In the genomic region with DNA sequence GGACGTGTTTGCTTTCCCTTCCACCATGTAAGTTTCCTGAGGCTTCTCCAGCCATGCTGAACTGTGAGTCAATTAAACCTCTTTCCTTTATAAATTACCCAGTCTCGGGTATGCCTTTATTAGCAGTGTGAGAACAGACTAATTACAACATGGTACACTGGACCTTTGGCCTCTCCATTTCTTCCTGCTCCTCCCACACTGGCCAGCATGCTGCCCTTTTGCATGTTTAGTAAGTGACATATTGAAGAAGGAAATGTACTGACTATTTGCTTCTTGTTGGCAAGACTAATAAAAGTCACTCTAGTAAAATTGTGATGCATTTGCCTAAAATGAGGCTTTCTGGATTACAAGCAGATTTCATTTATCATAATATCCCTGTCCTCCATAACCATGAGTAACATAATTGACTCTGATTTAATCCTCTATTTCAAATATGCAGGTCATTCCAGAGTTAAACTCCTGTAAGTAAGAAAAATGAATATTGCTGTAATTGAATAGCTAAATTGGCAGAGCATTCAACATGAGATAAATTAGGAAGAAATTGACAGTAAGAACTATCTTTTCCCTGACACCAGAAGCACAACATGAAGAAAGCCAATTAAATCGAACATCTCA, we compare ENCODE assay signal across 21 cellular contexts.
"Had no signal": no experiment of that assay in that cellular context is flagged by ENCODE, and none has a peak within 500 bp of the region (broad histone marks: within the 10 kb centered on the region; RNA-seq: fewer than 3 reads in every experiment).

No MANE protein-coding gene starts in this region.

- FAIRE-seq: endometrium, frontal cortex, keratinocyte had no signal

- DNase-seq: cerebellar nuclear complex; cortex of kidney; effector memory CD8-positive, alpha-beta T cell; erythroblast; mesenchymal stem cell; mucosa of descending colon; naive thymus-derived CD4-positive, alpha-beta T cell; psoas muscle; retina; stimulated activated CD4-positive, alpha-beta T cell treated with anti-CD3 and anti-CD28 coated beads, Interleukin-2, amount 100 ng/mL, for 24 hours; stimulated activated CD4-positive, alpha-beta T cell treated with anti-CD3 and anti-CD28 coated beads, Interleukin-4, amount 100 ng/mL, for 24 hours; stimulated activated naive CD4-positive, alpha-beta T cell treated with Interleukin-2 at 50 U/mL for 16 hours; stomach; testis; tibial artery had no signal

- H3K36me3 ChIP-seq: neural progenitor cell, stomach, tibial artery had no signal

- ATAC-seq: effector memory CD8-positive, alpha-beta T cell; mucosa of descending colon; naive thymus-derived CD4-positive, alpha-beta T cell; psoas muscle; sciatic nerve; stimulated activated effector memory CD8-positive, alpha-beta T cell treated with anti-CD3 and anti-CD28 coated beads, Interleukin-12 subunit alpha, Interleukin-12 subunit beta, amount 100 ng/mL, for 72 hours had no signal

- H3K4me3 ChIP-seq: mucosa of descending colon, neural progenitor cell, psoas muscle, stomach, testis, tibial artery had no signal

- H3K27me3 ChIP-seq: neural progenitor cell, stomach, testis, tibial artery had no signal

- H3K9me3 ChIP-seq: mucosa of descending colon, psoas muscle, testis, tibial artery had no signal

- H3K27ac ChIP-seq: neural progenitor cell, psoas muscle, stomach, testis, tibial artery had no signal

- H3K4me1 ChIP-seq: neural progenitor cell, psoas muscle, stomach, testis, tibial artery had no signal
